ENCODE assay signal across 1 cellular context in the genomic region with DNA sequence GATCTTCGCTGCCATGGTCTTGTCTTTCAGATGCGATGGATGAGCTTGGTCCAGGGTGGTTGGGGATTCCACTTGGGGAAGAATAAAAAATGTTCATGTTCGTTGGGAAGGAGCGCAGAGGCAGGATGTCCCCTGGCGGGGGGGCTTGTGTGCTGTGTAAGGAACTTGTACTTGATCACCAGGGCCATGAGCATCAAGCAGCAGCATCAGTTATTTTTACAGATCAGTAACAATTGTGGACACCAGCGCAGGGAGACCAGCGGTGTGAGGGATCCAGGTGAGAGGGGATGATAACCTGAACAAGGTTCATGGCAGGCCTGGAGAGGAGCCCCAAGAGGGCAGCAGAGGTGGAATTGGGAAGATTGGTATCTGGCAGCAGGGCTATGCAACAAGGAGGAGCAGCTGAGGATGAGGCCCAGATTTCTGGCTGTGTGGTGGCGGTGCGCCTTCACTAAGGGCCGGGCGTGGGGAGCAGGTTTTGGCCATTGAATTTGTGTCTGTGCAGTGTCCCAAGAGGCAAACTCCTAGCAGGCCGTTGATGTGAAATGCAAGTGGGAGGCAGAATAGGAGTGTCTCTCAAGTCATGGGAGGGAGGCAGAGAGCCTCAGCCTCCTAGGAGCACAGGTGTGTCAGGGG.
TF ChIP-seq lines count a peak whose summit lies in the region.

No MANE protein-coding gene starts in this region.

TF ChIP-seq in GM12878, 131 proteins besides CTCF, POLR2A, EP300 and RAD21:
- no peak for TF ChIP-seq JUNB (IDR thresholded peaks at IDR 0.05)
